ENCODE assay signal across 1 cellular context in the genomic region with DNA sequence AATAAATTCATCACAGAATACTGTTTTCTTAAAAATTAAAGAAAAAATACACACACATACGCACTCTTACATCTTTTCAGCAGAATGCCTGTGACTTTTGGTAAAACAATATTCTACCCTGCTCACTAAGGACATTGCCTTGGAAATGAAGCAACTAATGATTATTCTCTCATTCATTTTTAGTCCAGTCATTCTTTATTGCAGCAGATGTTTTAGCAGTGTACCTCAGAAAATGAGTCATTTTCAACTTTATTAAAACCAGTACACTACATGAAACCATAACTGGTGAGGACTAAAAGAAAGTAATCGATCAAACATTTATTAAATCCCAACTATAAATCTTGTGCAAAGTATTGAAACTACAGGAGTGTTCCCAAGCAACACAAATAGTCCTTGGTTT.
TF ChIP-seq lines count a peak whose summit lies in the region.

No MANE protein-coding gene starts in this region.

TF ChIP-seq in IMR-90, 13 proteins besides CTCF, POLR2A, EP300 and RAD21 (continued from another document):
- TF ChIP-seq, protein P1, sequence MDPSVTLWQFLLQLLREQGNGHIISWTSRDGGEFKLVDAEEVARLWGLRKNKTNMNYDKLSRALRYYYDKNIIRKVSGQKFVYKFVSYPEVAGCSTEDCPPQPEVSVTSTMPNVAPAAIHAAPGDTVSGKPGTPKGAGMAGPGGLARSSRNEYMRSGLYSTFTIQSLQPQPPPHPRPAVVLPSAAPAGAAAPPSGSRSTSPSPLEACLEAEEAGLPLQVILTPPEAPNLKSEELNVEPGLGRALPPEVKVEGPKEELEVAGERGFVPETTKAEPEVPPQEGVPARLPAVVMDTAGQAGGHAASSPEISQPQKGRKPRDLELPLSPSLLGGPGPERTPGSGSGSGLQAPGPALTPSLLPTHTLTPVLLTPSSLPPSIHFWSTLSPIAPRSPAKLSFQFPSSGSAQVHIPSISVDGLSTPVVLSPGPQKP (IDR thresholded peaks at IDR 0.05; ENCODE audit: borderline replicate concordance, low read depth, low read length) = no peak
